1 cellular context compared by ENCODE assay signal in the genomic region with DNA sequence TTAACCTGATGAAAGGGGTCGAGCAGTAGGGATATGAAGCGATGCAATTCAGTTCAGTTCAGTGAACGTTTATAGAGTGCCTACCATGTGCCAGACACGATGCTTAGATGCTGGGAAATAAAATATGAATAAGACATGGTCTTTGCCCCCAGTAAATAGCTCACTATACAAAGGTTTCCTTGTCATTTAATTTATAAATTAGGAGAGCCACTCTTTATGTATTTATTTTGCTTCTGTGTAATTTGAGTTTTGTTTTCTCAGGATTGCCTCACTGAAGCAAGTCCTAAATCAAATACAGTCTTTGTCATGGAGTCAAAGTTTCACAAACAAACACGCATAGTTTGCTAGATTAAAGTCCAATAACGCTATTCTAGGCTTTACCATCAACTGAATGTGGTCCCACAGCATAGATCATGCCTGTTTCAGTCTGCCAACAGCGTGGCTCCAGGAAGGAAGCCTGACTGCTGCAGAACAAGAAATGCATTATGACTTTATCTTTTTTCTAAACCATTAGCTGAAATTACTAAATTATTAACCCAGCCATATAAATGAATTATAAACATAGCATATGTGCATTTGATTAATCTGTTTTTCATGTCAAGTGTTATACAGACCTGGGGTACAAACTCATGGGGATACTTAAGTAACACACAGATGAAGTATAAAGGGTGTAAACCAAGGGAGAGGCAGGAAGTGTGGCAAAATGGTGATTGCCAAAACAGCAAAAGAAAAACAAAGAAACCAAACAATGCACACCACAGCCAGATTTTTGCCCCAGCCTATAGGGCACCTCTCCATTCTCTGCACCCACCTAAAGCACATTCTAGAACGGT.
TF ChIP-seq lines count a peak whose summit lies in the region.

No MANE protein-coding gene starts in this region.

TF ChIP-seq in HepG2, 621 proteins besides CTCF, POLR2A, EP300 and RAD21 (continued from another document and continues in another):
- peak; percentile 71; the same call in 1 of the 2 replicates for TF ChIP-seq ZSCAN5A (CRISPR knock-in tag; IDR thresholded peaks at IDR 0.05; ENCODE audit: borderline replicate concordance)
- TF ChIP-seq TCF12 (IDR thresholded peaks at IDR 0.05): no peak
- TF ChIP-seq TCF12 (CRISPR knock-in tag; IDR thresholded peaks at IDR 0.05): peak; percentile 96
- no peak for TF ChIP-seq GTF3A (CRISPR knock-in tag; conservative IDR thresholded peaks at IDR 0.05)
- peak; percentile 35; the same call in 1 of the 2 replicates for TF ChIP-seq ZSCAN25 (CRISPR knock-in tag; IDR thresholded peaks at IDR 0.05)
- peak; percentile 79 for TF ChIP-seq SMARCE1 (IDR thresholded peaks at IDR 0.05; ENCODE audit: borderline replicate concordance)
- no peak for TF ChIP-seq U2AF1 (optimal IDR thresholded peaks at IDR 0.05; ENCODE audit: low read depth, low read length)
- no peak; the same call in 1 of the 2 replicates for TF ChIP-seq ZNF253 (CRISPR knock-in tag; IDR thresholded peaks at IDR 0.05; ENCODE audit: borderline replicate concordance)
- peak; percentile 85 for TF ChIP-seq NR2F2 (IDR thresholded peaks at IDR 0.05; ENCODE audit: borderline replicate concordance, low read depth)
- peak; percentile 95 for TF ChIP-seq PHF21A (CRISPR knock-in tag; IDR thresholded peaks at IDR 0.05)
- TF ChIP-seq ZKSCAN8 (CRISPR knock-in tag; IDR thresholded peaks at IDR 0.05; ENCODE audit: borderline replicate concordance): peak; percentile 92
- peak; percentile 76; the same call in 1 of the 2 replicates for TF ChIP-seq ATF1 (CRISPR knock-in tag; IDR thresholded peaks at IDR 0.05)
- TF ChIP-seq ZSCAN9 (CRISPR knock-in tag; IDR thresholded peaks at IDR 0.05; ENCODE audit: borderline replicate concordance): peak; percentile 98
- TF ChIP-seq, protein P1, sequence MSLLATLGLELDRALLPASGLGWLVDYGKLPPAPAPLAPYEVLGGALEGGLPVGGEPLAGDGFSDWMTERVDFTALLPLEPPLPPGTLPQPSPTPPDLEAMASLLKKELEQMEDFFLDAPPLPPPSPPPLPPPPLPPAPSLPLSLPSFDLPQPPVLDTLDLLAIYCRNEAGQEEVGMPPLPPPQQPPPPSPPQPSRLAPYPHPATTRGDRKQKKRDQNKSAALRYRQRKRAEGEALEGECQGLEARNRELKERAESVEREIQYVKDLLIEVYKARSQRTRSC (CRISPR knock-in tag; IDR thresholded peaks at IDR 0.05; ENCODE audit: low read depth): no peak; the same call in 1 of the 2 replicates
- peak in 1 of 2 experiments; percentile 85; a peak in 1 of 4 replicates for TF ChIP-seq KLF16 (CRISPR knock-in tag; IDR thresholded peaks at IDR 0.05)
- peak; percentile 28; the same call in 1 of the 2 replicates for TF ChIP-seq POGK (CRISPR knock-in tag; conservative IDR thresholded peaks at IDR 0.05)
- 0 out of 2 replicates have a peak, but pooled peaks have one; percentile 31 for TF ChIP-seq RFXANK (CRISPR knock-in tag; IDR thresholded peaks at IDR 0.05)
- no peak; the same call in none of the 2 replicates for TF ChIP-seq SATB2 (CRISPR knock-in tag; IDR thresholded peaks at IDR 0.05)
- peak; percentile 87; the same call in 1 of the 2 replicates for TF ChIP-seq KDM3A (CRISPR knock-in tag; IDR thresholded peaks at IDR 0.05; ENCODE audit: low read depth)
- TF ChIP-seq ELF1 (CRISPR knock-in tag; IDR thresholded peaks at IDR 0.05): peak; percentile 55; the same call in 1 of the 2 replicates
- TF ChIP-seq, protein P2, sequence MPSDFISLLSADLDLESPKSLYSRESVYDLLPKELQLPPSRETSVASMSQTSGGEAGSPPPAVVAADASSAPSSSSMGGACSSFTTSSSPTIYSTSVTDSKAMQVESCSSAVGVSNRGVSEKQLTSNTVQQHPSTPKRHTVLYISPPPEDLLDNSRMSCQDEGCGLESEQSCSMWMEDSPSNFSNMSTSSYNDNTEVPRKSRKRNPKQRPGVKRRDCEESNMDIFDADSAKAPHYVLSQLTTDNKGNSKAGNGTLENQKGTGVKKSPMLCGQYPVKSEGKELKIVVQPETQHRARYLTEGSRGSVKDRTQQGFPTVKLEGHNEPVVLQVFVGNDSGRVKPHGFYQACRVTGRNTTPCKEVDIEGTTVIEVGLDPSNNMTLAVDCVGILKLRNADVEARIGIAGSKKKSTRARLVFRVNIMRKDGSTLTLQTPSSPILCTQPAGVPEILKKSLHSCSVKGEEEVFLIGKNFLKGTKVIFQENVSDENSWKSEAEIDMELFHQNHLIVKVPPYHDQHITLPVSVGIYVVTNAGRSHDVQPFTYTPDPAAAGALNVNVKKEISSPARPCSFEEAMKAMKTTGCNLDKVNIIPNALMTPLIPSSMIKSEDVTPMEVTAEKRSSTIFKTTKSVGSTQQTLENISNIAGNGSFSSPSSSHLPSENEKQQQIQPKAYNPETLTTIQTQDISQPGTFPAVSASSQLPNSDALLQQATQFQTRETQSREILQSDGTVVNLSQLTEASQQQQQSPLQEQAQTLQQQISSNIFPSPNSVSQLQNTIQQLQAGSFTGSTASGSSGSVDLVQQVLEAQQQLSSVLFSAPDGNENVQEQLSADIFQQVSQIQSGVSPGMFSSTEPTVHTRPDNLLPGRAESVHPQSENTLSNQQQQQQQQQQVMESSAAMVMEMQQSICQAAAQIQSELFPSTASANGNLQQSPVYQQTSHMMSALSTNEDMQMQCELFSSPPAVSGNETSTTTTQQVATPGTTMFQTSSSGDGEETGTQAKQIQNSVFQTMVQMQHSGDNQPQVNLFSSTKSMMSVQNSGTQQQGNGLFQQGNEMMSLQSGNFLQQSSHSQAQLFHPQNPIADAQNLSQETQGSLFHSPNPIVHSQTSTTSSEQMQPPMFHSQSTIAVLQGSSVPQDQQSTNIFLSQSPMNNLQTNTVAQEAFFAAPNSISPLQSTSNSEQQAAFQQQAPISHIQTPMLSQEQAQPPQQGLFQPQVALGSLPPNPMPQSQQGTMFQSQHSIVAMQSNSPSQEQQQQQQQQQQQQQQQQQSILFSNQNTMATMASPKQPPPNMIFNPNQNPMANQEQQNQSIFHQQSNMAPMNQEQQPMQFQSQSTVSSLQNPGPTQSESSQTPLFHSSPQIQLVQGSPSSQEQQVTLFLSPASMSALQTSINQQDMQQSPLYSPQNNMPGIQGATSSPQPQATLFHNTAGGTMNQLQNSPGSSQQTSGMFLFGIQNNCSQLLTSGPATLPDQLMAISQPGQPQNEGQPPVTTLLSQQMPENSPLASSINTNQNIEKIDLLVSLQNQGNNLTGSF (CRISPR knock-in tag; IDR thresholded peaks at IDR 0.05): no peak
- TF ChIP-seq TBL1XR1 (IDR thresholded peaks at IDR 0.05; ENCODE audit: borderline replicate concordance, low read length, partially characterized antibody): peak; percentile 91
- 0 out of 2 replicates have a peak, but pooled peaks have one; percentile 47 for TF ChIP-seq AFF4 (CRISPR knock-in tag; IDR thresholded peaks at IDR 0.05)
- no peak for TF ChIP-seq ZNF496 (CRISPR knock-in tag; IDR thresholded peaks at IDR 0.05; ENCODE audit: insufficient replicate concordance)
- peak; percentile 100 for TF ChIP-seq KDM6A (CRISPR knock-in tag; IDR thresholded peaks at IDR 0.05; ENCODE audit: low read depth)
- TF ChIP-seq, protein P3, sequence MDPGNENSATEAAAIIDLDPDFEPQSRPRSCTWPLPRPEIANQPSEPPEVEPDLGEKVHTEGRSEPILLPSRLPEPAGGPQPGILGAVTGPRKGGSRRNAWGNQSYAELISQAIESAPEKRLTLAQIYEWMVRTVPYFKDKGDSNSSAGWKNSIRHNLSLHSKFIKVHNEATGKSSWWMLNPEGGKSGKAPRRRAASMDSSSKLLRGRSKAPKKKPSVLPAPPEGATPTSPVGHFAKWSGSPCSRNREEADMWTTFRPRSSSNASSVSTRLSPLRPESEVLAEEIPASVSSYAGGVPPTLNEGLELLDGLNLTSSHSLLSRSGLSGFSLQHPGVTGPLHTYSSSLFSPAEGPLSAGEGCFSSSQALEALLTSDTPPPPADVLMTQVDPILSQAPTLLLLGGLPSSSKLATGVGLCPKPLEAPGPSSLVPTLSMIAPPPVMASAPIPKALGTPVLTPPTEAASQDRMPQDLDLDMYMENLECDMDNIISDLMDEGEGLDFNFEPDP (CRISPR knock-in tag; conservative IDR thresholded peaks at IDR 0.05): no peak
- TF ChIP-seq NBN (conservative IDR thresholded peaks at IDR 0.05): no peak
- TF ChIP-seq FOXC1 (CRISPR knock-in tag; IDR thresholded peaks at IDR 0.05; ENCODE audit: borderline replicate concordance): no peak; the same call in 1 of the 2 replicates
- no peak for TF ChIP-seq ZBTB10 (CRISPR knock-in tag; IDR thresholded peaks at IDR 0.05; ENCODE audit: borderline replicate concordance)
- no peak for TF ChIP-seq CAMTA2 (CRISPR knock-in tag; IDR thresholded peaks at IDR 0.05; ENCODE audit: borderline replicate concordance)
- peak; percentile 98 for TF ChIP-seq FOXP4 (CRISPR knock-in tag; IDR thresholded peaks at IDR 0.05)
- TF ChIP-seq THAP11 (CRISPR knock-in tag; IDR thresholded peaks at IDR 0.05): peak; percentile 77
- TF ChIP-seq ZNF34 (CRISPR knock-in tag; IDR thresholded peaks at IDR 0.05; ENCODE audit: borderline replicate concordance): no peak
